8 cellular contexts compared by ENCODE assay signal in the genomic region with DNA sequence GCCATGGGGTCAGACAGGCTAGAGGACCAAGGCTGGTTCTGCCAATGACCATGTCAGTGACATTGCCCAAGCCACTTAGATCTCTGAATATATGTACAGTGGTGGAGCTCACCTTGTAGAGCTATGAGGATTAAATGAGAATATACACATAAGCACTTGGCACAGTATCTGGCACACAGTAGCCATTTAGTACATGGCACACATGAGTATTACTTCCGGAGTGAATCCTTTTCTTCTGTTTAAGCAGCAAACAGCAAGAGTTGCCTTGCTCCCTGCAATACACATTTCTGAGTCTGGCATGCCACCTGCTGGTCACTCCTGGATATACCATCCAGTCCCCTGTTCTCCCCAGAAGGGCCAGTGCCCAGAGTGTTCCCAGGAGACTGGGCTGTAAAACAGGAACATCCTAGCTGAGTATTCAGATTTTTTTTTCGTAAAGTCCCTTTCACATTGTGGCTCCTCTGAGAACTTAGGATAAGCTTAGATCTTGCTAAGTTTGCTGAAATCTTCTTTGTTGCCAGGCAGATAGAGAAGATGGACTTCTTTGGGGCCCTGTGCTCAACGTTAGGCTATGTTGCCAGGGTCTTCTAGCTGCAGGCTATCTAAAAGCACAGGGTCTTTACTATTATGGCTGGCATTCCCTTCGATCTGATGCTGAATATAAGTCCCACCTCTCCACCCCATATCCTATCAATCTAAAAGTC.
A peak's percentile ranks its signal among the peaks of the same experiment; 100 is the strongest.
DNase-seq lines count a peak whose midpoint lies in the region; ATAC-seq and TF ChIP-seq lines count a peak whose summit lies in the region.

No MANE protein-coding gene starts in this region.

- no peaks in the 10 kb centered on the region for H3K9me3 Mint-ChIP-seq in CD4-positive, alpha-beta T cell

- H3K36me3 ChIP-seq in right lobe of liver = no peaks in the 10 kb centered on the region

- peak; percentile 76 for ATAC-seq in CD4-positive, alpha-beta T cell (ENCODE audit: poor library complexity)
- ATAC-seq in HG03280 (IDR thresholded peaks at IDR 0.05; ENCODE audit: unreplicated experiment) (peak; percentile 97), right lobe of liver (peak; percentile 98 to 100 (median 99))

- no peak overlapping the region for H3K27ac ChIP-seq in CD4-positive, alpha-beta T cell (ENCODE audit: low read depth, low read length)
- no peak overlapping the region for H3K27ac ChIP-seq in right lobe of liver

- POLR2A ChIA-PET in CD4-positive, alpha-beta T cell (lab: Charles Lee) = no interaction called here

- no peaks in the 10 kb centered on the region for H3K4me1 Mint-ChIP-seq in CD4-positive, alpha-beta T cell (ENCODE audit: low read depth)

- H3K4me3 Mint-ChIP-seq in CD4-positive, alpha-beta T cell = no peak overlapping the region

- H3K27ac Mint-ChIP-seq in CD4-positive, alpha-beta T cell = no peak overlapping the region

- no peak for TF ChIP-seq POLR2A in right lobe of liver (IDR thresholded peaks at IDR 0.05)

- CTCF ChIA-PET in CD4-positive, alpha-beta T cell (lab: Charles Lee) = no interaction called here

- peaks cover 12% of the 10 kb centered on the region for H3K27me3 ChIP-seq in CD4-positive, alpha-beta T cell (ENCODE audit: control insufficient read depth, insufficient read depth, low read length)
- no peaks in the 10 kb centered on the region for H3K27me3 ChIP-seq in right lobe of liver

- H3K36me3 Mint-ChIP-seq in CD4-positive, alpha-beta T cell (ENCODE audit: low read depth) = no peaks in the 10 kb centered on the region

- H3K4me1 ChIP-seq in right lobe of liver = no peaks in the 10 kb centered on the region

- no peaks in the 10 kb centered on the region for H3K9me3 ChIP-seq in CD4-positive, alpha-beta T cell (ENCODE audit: control insufficient read depth, low read length)
- no peaks in the 10 kb centered on the region for H3K9me3 ChIP-seq in right lobe of liver

- peak; percentile 30 to 61 (median 44) for DNase-seq in CD4-positive, alpha-beta T cell
- DNase-seq in GM19240 (ENCODE audit: insufficient read length, low spot score) = peak; percentile 44
- DNase-seq in NCI-H446 (lab: John Stamatoyannopoulos, UW) = peak; percentile 50 to 73
- DNase-seq in activated CD4-positive, alpha-beta T cell treated with anti-CD3 and anti-CD28 coated beads for 48 hours = peak; percentile 82
- peak; percentile 87 for DNase-seq in dermis blood vessel endothelial cell
- DNase-seq in right lobe of liver = peak; percentile 74 to 78 (median 75)
- DNase-seq in stimulated activated CD8-positive, alpha-beta memory T cell treated with anti-CD3 and anti-CD28 coated beads, Interleukin-15, amount 100 ng/mL, for 1 hour (ENCODE audit: low read depth) = peak; percentile 39

- no peak overlapping the region for H3K4me3 ChIP-seq in right lobe of liver

- H3K27me3 Mint-ChIP-seq in CD4-positive, alpha-beta T cell = peaks cover 26% of the 10 kb centered on the region

- peak; percentile 60 for TF ChIP-seq CTCF in CD4-positive, alpha-beta T cell (IDR thresholded peaks at IDR 0.05)
- TF ChIP-seq CTCF in right lobe of liver (IDR thresholded peaks at IDR 0.05) = peak; percentile 87 to 94 (median 91)

- WGBS in right lobe of liver (ENCODE audit: insufficient coverage, low coverage, low lambda C conversion rate, missing lambda C conversion rate) = 25% methylated on average over 4 of the region's 4 CpGs

- intact Hi-C loops in CD4-positive, alpha-beta T cell (cut with DNase I, micrococcal nuclease) = loop anchor here (1.0 to 5.0 kb wide), 2 partner anchors 454 to 1862 kb away; no protein-coding TSS in a partner anchor
- intact Hi-C loops in right lobe of liver (cut with DNase I) = loop anchor here in 1 of 2 donors (5.0 kb wide), 1 partner anchor 452 kb away; no protein-coding TSS in a partner anchor
